Comparison of ENCODE assay signal across 27 cellular contexts in genomic region chr10:718143-718700, GRCh38.
"Had no signal": no experiment of that assay in that cellular context is flagged by ENCODE, and none has a peak within 500 bp of the region (broad histone marks: within the 10 kb centered on the region; RNA-seq: fewer than 3 reads in every experiment).

No MANE protein-coding gene starts in this region.

- ATAC-seq: activated CD4-positive, alpha-beta T cell treated with anti-CD3 and anti-CD28 coated beads for 36 hours; activated CD8-positive, alpha-beta T cell treated with anti-CD3 and anti-CD28 coated beads, Interleukin-2, amount 10 ng/mL, durations not matched to agents 7 days and 5 days had no signal

- H3K27ac ChIP-seq: ascending aorta, PC-9, SJSA1 had no signal

- FAIRE-seq: RCC 7860, TTC549 had no signal

- H3K36me3 ChIP-seq: ascending aorta, MG63, SJSA1 had no signal

- DNase-seq: activated CD4-positive, alpha-beta T cell treated with anti-CD3 and anti-CD28 coated beads for 36 hours; activated CD4-positive, alpha-beta T cell treated with anti-CD3 and anti-CD28 coated beads, Interleukin-2, amount 10 ng/mL, durations not matched to agents 7 days and 5 days; activated CD4-positive, alpha-beta T cell treated with anti-CD3 and anti-CD28 coated beads, Interleukin-2, amount 50 U/mL, for 48 hours; activated CD8-positive, alpha-beta T cell treated with anti-CD3 and anti-CD28 coated beads, Interleukin-2, amount 10 ng/mL, durations not matched to agents 7 days and 5 days; activated gamma-delta T cell; activated naive CD4-positive, alpha-beta T cell treated with Interleukin-2 at 50 U/mL for 16 hours; activated naive CD8-positive, alpha-beta T cell treated with anti-CD3 and anti-CD28 coated beads, Interleukin-2, amount 10 ng/mL, durations not matched to agents 7 days and 5 days; activated T-cell treated with anti-CD3 and anti-CD28 coated beads, Interleukin-2, amount 50 U/mL, for 24 hours; Karpas-422; MG63; NCI-H1048; NCI-H1436 treated with DMSO at 0.1 percent for 48 hours; NCI-H1694 treated with DMSO at 0.1 percent for 48 hours; NCI-H2029; NCI-H2107; NCI-H2171; NCI-H510A; NCI-H526; NCI-H748 treated with DMSO at 0.1 percent for 48 hours; NK-92 treated with Interleukin-12 subunit alpha and Interleukin-12 subunit beta, amount 100 ng/mL, for 24 hours; PC-9; SHP77; SK-N-SH had no signal

- H3K27me3 ChIP-seq: ascending aorta, MG63, SJSA1 had no signal

- H3K9ac ChIP-seq: SK-N-SH had no signal

- H3K4me1 ChIP-seq: ascending aorta, SJSA1 had no signal

- H3K4me2 ChIP-seq: PC-9, SK-N-SH had no signal

- H3K4me3 ChIP-seq: ascending aorta, MG63, PC-9, SJSA1 had no signal

- H2AFZ ChIP-seq: PC-9 had no signal
